ENCODE assay signal across 8 cellular contexts in the genomic region with DNA sequence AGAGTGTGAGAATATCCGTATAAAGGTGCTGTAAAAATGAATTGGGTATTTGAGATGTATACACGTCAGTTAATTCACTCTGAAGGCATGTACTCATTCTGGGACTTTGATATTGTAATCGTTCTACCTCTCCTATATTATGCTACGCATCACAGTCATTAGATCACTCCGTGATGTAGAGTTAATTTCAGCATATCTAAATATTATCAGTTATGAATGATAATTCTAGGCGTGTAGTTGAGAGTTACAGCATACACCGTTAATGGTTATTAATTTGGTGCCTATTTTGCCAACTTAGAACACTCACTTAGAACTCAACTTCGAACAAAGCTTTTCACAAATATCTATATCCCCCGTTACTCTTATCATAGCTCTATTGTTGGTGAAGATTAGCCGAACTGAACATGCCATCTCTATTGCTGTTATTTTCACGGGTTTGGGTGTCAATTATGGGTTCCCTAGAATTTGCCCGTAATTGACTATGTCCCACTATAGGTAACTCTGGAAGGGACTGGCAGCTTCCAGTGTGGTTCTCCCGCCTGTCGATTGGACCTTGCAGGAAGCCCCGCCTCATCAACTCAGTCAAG. TPM values are rescaled to one million over a fixed set of nuclear protein-coding genes. Genes with fewer than 3 reads are reported as not detected.
DNase-seq lines count a peak whose midpoint lies in the region; ATAC-seq and TF ChIP-seq lines count a peak whose summit lies in the region.

No MANE protein-coding gene starts in this region.

- H3K27me3 Mint-ChIP-seq in activated T-helper 2 cell treated with anti-CD3 and anti-CD28 coated beads, Interferon-gamma antibody, Interleukin-2, Interleukin-4, amounts not matched to agents 10 μg/mL and 5 μg/mL and 100 μg/mL, durations not matched to agents 14 hours and 24 hours and 36 hours (ENCODE audit: low read depth), result peaks cover 5% of the 10 kb centered on the region

- H3K9ac ChIP-seq in KMS-11, result peak overlapping the region; percentile 83; the same call in 1 of the 2 replicates
- H3K9ac ChIP-seq in iPS-20b (ENCODE audit: low read depth, low read length), result no peak overlapping the region

- no peaks in the 10 kb centered on the region for H4K20me1 ChIP-seq in KMS-11 (ENCODE audit: insufficient read depth)

- no peak overlapping the region for H3K27ac Mint-ChIP-seq in activated T-helper 2 cell treated with anti-CD3 and anti-CD28 coated beads, Interferon-gamma antibody, Interleukin-2, Interleukin-4, amounts not matched to agents 10 μg/mL and 5 μg/mL and 100 μg/mL, durations not matched to agents 14 hours and 24 hours and 36 hours

- H3K79me2 ChIP-seq in KMS-11 (ENCODE audit: insufficient read depth, low read depth), result peaks cover 13% of the 10 kb centered on the region; the same call in 1 of the 2 replicates

- H3K27ac ChIP-seq in KMS-11, result peak overlapping the region; percentile 61; the same call in 1 of the 2 replicates
- no peak overlapping the region for H3K27ac ChIP-seq in iPS-20b (ENCODE audit: low read length)
- peak overlapping the region; percentile 91 to 98 (median 96) for H3K27ac ChIP-seq in stomach

- H3K27me3 ChIP-seq in KMS-11 (ENCODE audit: insufficient read depth, low read depth), result no peaks in the 10 kb centered on the region
- H3K27me3 ChIP-seq in iPS-20b (ENCODE audit: insufficient read depth, low read length), result no peaks in the 10 kb centered on the region
- no peaks in the 10 kb centered on the region for H3K27me3 ChIP-seq in stomach

- peaks cover 27% of the 10 kb centered on the region for H3K4me1 Mint-ChIP-seq in activated T-helper 2 cell treated with anti-CD3 and anti-CD28 coated beads, Interferon-gamma antibody, Interleukin-2, Interleukin-4, amounts not matched to agents 10 μg/mL and 5 μg/mL and 100 μg/mL, durations not matched to agents 14 hours and 24 hours and 36 hours (ENCODE audit: low read depth)

- intact Hi-C loops in activated T-helper 2 cell treated with anti-CD3 and anti-CD28 coated beads, Interferon-gamma antibody, Interleukin-2, Interleukin-4, amounts not matched to agents 10 μg/mL and 5 μg/mL and 100 μg/mL, durations not matched to agents 14 hours and 24 hours and 36 hours (cut with micrococcal nuclease), result loop anchor here (2.0 to 10.0 kb wide), 3 partner anchors 67 to 329 kb away; no protein-coding TSS in a partner anchor
- intact Hi-C loops in stomach (cut with DNase I; ENCODE audit: low total_unique reads), result loop anchor here (10.0 kb wide), 1 partner anchor 143 kb away; no protein-coding TSS in a partner anchor

- 16 to 25% (median 17%) methylated on average over 12 to 15 of the region's 15 CpGs for WGBS in stomach, 5 donors

- H3K9me3 ChIP-seq in iPS-20b (ENCODE audit: insufficient read depth, low read depth, low read length) (no peaks in the 10 kb centered on the region), stomach (no peaks in the 10 kb centered on the region)

- peak overlapping the region; percentile 80 for H3K4me3 Mint-ChIP-seq in activated T-helper 2 cell treated with anti-CD3 and anti-CD28 coated beads, Interferon-gamma antibody, Interleukin-2, Interleukin-4, amounts not matched to agents 10 μg/mL and 5 μg/mL and 100 μg/mL, durations not matched to agents 14 hours and 24 hours and 36 hours (ENCODE audit: low read depth)

- peak overlapping the region; percentile 80 for H3K4me2 ChIP-seq in KMS-11

- H3K36me3 ChIP-seq in KMS-11 (ENCODE audit: insufficient read depth) (no peaks in the 10 kb centered on the region), iPS-20b (ENCODE audit: insufficient read depth, low read depth, low read length) (no peaks in the 10 kb centered on the region), stomach (no peaks in the 10 kb centered on the region)

- TF ChIP-seq POLR2A in stomach (IDR thresholded peaks at IDR 0.05), result no peak

- ATAC-seq in HG02642 (IDR thresholded peaks at IDR 0.05; ENCODE audit: poor library complexity, unreplicated experiment), result no peak

- DNase-seq in DMS114 treated with DMSO at 0.1 percent for 48 hours (lab: John Stamatoyannopoulos, UW; ENCODE audit: unreplicated experiment), result peak; percentile 94
- no peak for DNase-seq in activated T-helper 2 cell treated with anti-CD3 and anti-CD28 coated beads, Interferon-gamma antibody, Interleukin-2, Interleukin-4, amounts not matched to agents 10 μg/mL and 5 μg/mL and 100 μg/mL, durations not matched to agents 14 hours and 24 hours and 36 hours (ENCODE audit: low spot score)
- DNase-seq in stomach, result no peak
- DNase-seq in HCEC 1CT, result no peak
- DNase-seq in NCI-H510A treated with DMSO at 0.1 percent for 48 hours (lab: John Stamatoyannopoulos, UW), result no peak

- H3K36me3 Mint-ChIP-seq in activated T-helper 2 cell treated with anti-CD3 and anti-CD28 coated beads, Interferon-gamma antibody, Interleukin-2, Interleukin-4, amounts not matched to agents 10 μg/mL and 5 μg/mL and 100 μg/mL, durations not matched to agents 14 hours and 24 hours and 36 hours (ENCODE audit: low read depth), result no peaks in the 10 kb centered on the region

- no peak for TF ChIP-seq CTCF in KMS-11 (conservative IDR thresholded peaks at IDR 0.05; ENCODE audit: low read depth, low read length)
- TF ChIP-seq CTCF in stomach (IDR thresholded peaks at IDR 0.05), result no peak

- H2AFZ ChIP-seq in KMS-11 (ENCODE audit: low read depth), result peak overlapping the region; percentile 92

- no peak for TF ChIP-seq EP300 in stomach (IDR thresholded peaks at IDR 0.05)

- no peak overlapping the region for H3K4me3 ChIP-seq in KMS-11 (IDR thresholded peaks at IDR 0.05; ENCODE audit: insufficient read depth, low read depth, low read length)
- peak overlapping the region; percentile 47; the same call in 1 of the 2 replicates for H3K4me3 ChIP-seq in iPS-20b (ENCODE audit: low read length)
- H3K4me3 ChIP-seq in stomach, result peak overlapping the region; percentile 59 to 87 (median 80)

- no peaks in the 10 kb centered on the region for H3K9me3 Mint-ChIP-seq in activated T-helper 2 cell treated with anti-CD3 and anti-CD28 coated beads, Interferon-gamma antibody, Interleukin-2, Interleukin-4, amounts not matched to agents 10 μg/mL and 5 μg/mL and 100 μg/mL, durations not matched to agents 14 hours and 24 hours and 36 hours

- H3K4me1 ChIP-seq in KMS-11 (ENCODE audit: low read depth, poor library complexity, severe bottlenecking) (peaks cover 18% of the 10 kb centered on the region), iPS-20b (ENCODE audit: insufficient read depth, low read length) (no peaks in the 10 kb centered on the region; the same call in none of the 2 replicates), stomach (peaks cover 11 to 56% (median 37%) of the 10 kb centered on the region in 4 donors)

RNA-seq across cellular contexts. Expression of a gene that starts 0.4 kb away (rescaled TPM):
- total RNA-seq in activated T-helper 2 cell treated with anti-CD3 and anti-CD28 coated beads, Interferon-gamma antibody, Interleukin-2, Interleukin-4, amounts not matched to agents 10 μg/mL and 5 μg/mL and 100 μg/mL, durations not matched to agents 14 hours and 24 hours and 36 hours, result 11.6 and 13.2 TPM in 2 replicates
- 10 to 100 TPM; 15.2 to 90.1 (median 33.9) TPM for total RNA-seq in stomach
- 10 to 100 TPM; 16.6 to 70.3 (median 28.1) TPM for polyA plus RNA-seq in stomach
